Comparison of ENCODE assay signal across 14 cellular contexts in genomic region chr10:75994332-75995040, GRCh38.
DNase-seq lines count a peak whose midpoint lies in the region; ATAC-seq and TF ChIP-seq lines count a peak whose summit lies in the region.
"Had no signal": no experiment of that assay in that cellular context is flagged by ENCODE, and none has a peak within 500 bp of the region (broad histone marks: within the 10 kb centered on the region; RNA-seq: fewer than 3 reads in every experiment).

No MANE protein-coding gene starts in this region.

- DNase-seq in Caco-2 (peak; percentile 7 to 41), M059J (ENCODE audit: low read depth) (peak; percentile 19), left kidney (ENCODE audit: low read depth, low spot score) (peak; percentile 58), putamen (ENCODE audit: low spot score) (peak; percentile 19), type B pancreatic cell (ENCODE audit: extremely low spot score, unreplicated experiment) (no peak), NCI-H2171 treated with DMSO at 0.1 percent for 48 hours (lab: John Stamatoyannopoulos, UW) (no peak)
- no peak for DNase-seq in activated T-cell treated with anti-CD3 and anti-CD28 coated beads, Interleukin-2, amount 50 U/mL, for 4 hours
- DNase-seq: AML-193; Calu3; CD4-positive, alpha-beta memory T cell; DMS79 treated with DMSO at 0.1 percent for 48 hours; H9 had no signal

- TF ChIP-seq CTCF in Caco-2 (IDR thresholded peaks at IDR 0.05; ENCODE audit: insufficient read depth in 1 of 2, low read depth in 1 of 2, low read length in 1 of 2, severe bottlenecking in 1 of 2, unreplicated experiment in 1 of 2), result no peak
- TF ChIP-seq CTCF in type B pancreatic cell (conservative IDR thresholded peaks at IDR 0.05), result no peak

- H3K4me3 Mint-ChIP-seq in Caco-2 (ENCODE audit: unreplicated experiment) (no peak overlapping the region), type B pancreatic cell (no peak overlapping the region)
- H3K4me3 Mint-ChIP-seq in activated T-cell treated with anti-CD3 and anti-CD28 coated beads, Interleukin-2, amount 50 U/mL, for 4 hours, result no peak overlapping the region
- H3K4me3 Mint-ChIP-seq: CD4-positive, alpha-beta memory T cell; H9 had no signal

- H3K4me1 Mint-ChIP-seq in Caco-2 (ENCODE audit: low read depth, unreplicated experiment) (no peaks in the 10 kb centered on the region), type B pancreatic cell (ENCODE audit: unreplicated experiment) (peaks cover 13% of the 10 kb centered on the region)
- no peaks in the 10 kb centered on the region for H3K4me1 Mint-ChIP-seq in activated T-cell treated with anti-CD3 and anti-CD28 coated beads, Interleukin-2, amount 50 U/mL, for 4 hours (ENCODE audit: low read depth)
- H3K4me1 Mint-ChIP-seq: CD4-positive, alpha-beta memory T cell; H9 had no signal

- H3K4me3 ChIP-seq in Caco-2 (ENCODE audit: low read depth, low read length), result no peak overlapping the region
- H3K4me3 ChIP-seq: A549, GM12878 had no signal

- H3K9me3 Mint-ChIP-seq in Caco-2 (ENCODE audit: unreplicated experiment) (no peaks in the 10 kb centered on the region), type B pancreatic cell (no peaks in the 10 kb centered on the region)
- H3K9me3 Mint-ChIP-seq in activated T-cell treated with anti-CD3 and anti-CD28 coated beads, Interleukin-2, amount 50 U/mL, for 4 hours, result no peaks in the 10 kb centered on the region
- H3K9me3 Mint-ChIP-seq: H9 had no signal

- intact Hi-C loops in Caco-2 (cut with micrococcal nuclease; ENCODE audit: unreplicated experiment), result no loop called here

- no peak for ATAC-seq in activated T-cell treated with anti-CD3 and anti-CD28 coated beads, Interleukin-2, amount 50 U/mL, for 4 hours
- ATAC-seq: A549 had no signal

- POLR2A ChIA-PET in Caco-2 (lab: Charles Lee), result no interaction called here

- no peaks in the 10 kb centered on the region for H3K27me3 Mint-ChIP-seq in Caco-2 (ENCODE audit: insufficient read depth, unreplicated experiment)
- no peaks in the 10 kb centered on the region for H3K27me3 Mint-ChIP-seq in activated T-cell treated with anti-CD3 and anti-CD28 coated beads, Interleukin-2, amount 50 U/mL, for 4 hours (ENCODE audit: low read depth)
- H3K27me3 Mint-ChIP-seq in type B pancreatic cell, result peaks cover 26% of the 10 kb centered on the region

- H3K4me1 ChIP-seq in Caco-2, result peaks cover 5% of the 10 kb centered on the region; the same call in 1 of the 2 replicates
- H3K4me1 ChIP-seq: A549 had no signal

- H3K9me3 ChIP-seq in Caco-2, result no peaks in the 10 kb centered on the region
- H3K9me3 ChIP-seq: A549 had no signal

- no peaks in the 10 kb centered on the region for H3K36me3 Mint-ChIP-seq in Caco-2 (ENCODE audit: insufficient read depth, unreplicated experiment)
- H3K36me3 Mint-ChIP-seq in activated T-cell treated with anti-CD3 and anti-CD28 coated beads, Interleukin-2, amount 50 U/mL, for 4 hours (ENCODE audit: insufficient read depth), result no peaks in the 10 kb centered on the region
- H3K36me3 Mint-ChIP-seq in type B pancreatic cell, result no peaks in the 10 kb centered on the region
- H3K36me3 Mint-ChIP-seq: CD4-positive, alpha-beta memory T cell had no signal

- no TSS peak for BruUV-seq in Caco-2 (replicated peaks; lab: Mats Ljungman, UMichigan)

- H3K27me3 ChIP-seq in Caco-2 (replicated peaks; ENCODE audit: control insufficient read depth, insufficient read depth, low read length), result no peaks in the 10 kb centered on the region

- CTCF ChIA-PET in Caco-2 (lab: Charles Lee), result no interaction called here

- H3K36me3 ChIP-seq in Caco-2 (ENCODE audit: control insufficient read depth, insufficient read depth, low read length), result no peaks in the 10 kb centered on the region

- H3K27ac Mint-ChIP-seq in Caco-2 (ENCODE audit: unreplicated experiment) (no peak overlapping the region), type B pancreatic cell (no peak overlapping the region)
- H3K27ac Mint-ChIP-seq: CD4-positive, alpha-beta memory T cell; H9 had no signal

Comparison
In these comparisons a context has a peak if more than half of its experiments do, and no peak if none do; other contexts are left out.
1. DNase-seq: peak in Caco-2 (2 of 2), M059J (single experiment), left kidney (single experiment) and putamen (single experiment); none in activated T-cell treated with anti-CD3 and anti-CD28 coated beads, Interleukin-2, amount 50 U/mL, for 4 hours (single experiment), type B pancreatic cell (single experiment) and NCI-H2171 treated with DMSO at 0.1 percent for 48 hours (single experiment).